24 cellular contexts compared by ENCODE assay signal in the genomic region with DNA sequence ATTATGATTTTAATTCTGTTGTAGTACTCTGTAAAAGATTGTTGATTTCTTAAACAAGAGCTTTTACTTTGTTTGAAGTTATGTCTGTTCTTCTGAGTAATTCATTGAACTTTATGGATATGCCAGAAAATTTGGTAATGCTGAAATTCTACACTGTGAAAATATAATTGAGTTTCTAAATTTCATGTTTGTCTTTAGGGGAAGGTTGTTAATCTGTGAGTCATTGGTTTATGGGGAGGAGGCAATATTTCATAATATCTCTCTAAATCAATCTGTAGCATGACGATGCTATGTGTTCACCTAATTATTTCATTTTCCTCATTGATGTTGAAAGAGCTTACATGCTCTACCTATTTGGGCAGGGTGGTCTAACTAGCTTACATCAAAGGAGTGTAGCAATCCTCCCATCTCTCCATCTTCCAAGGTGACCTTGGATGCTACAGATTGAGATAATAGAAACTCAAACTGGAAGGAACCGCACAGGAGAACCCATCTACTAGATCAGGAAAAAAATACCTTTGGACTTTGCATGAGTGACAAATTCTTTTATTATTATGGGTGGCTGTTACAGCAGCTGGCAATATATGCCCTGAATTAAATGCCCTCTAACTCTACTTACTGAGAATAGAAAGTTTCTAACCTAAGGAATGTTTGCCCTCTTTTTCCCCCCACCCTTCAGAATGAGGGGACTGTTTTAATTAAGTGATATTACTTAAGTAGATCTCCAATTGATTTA. TPM values are rescaled to one million over a fixed set of nuclear protein-coding genes. Genes with fewer than 3 reads are reported as not detected.
DNase-seq lines count a peak whose midpoint lies in the region; ATAC-seq, FAIRE-seq and TF ChIP-seq lines count a peak whose summit lies in the region.
"Had no signal": no experiment of that assay in that cellular context is flagged by ENCODE, and none has a peak within 500 bp of the region (broad histone marks: within the 10 kb centered on the region; RNA-seq: fewer than 3 reads in every experiment).

No MANE protein-coding gene starts in this region.

- H3K27me3 ChIP-seq in bronchial epithelial cell (ENCODE audit: control insufficient read depth, insufficient read depth, low read length): no peaks in the 10 kb centered on the region
- H3K27me3 ChIP-seq: body of pancreas, SJCRH30, thyroid gland had no signal

- H3K36me3 ChIP-seq in bronchial epithelial cell (ENCODE audit: control insufficient read depth, insufficient read depth, low read length): no peaks in the 10 kb centered on the region
- H3K36me3 ChIP-seq: SJCRH30, thyroid gland had no signal

- H3K4me3 ChIP-seq in bronchial epithelial cell (ENCODE audit: low read depth, low read length): no peak overlapping the region
- H3K4me3 ChIP-seq: body of pancreas, SJCRH30, thyroid gland had no signal

- ATAC-seq in GM21723 (IDR thresholded peaks at IDR 0.05; ENCODE audit: unreplicated experiment) (no peak), HG03469 (IDR thresholded peaks at IDR 0.05; ENCODE audit: unreplicated experiment) (no peak)
- ATAC-seq: activated CD8-positive, alpha-beta memory T cell treated with anti-CD3 and anti-CD28 coated beads, Interleukin-2, amount 10 ng/mL, durations not matched to agents 7 days and 5 days; activated naive CD4-positive, alpha-beta T cell treated with anti-CD3 and anti-CD28 coated beads, Interleukin-2, amount 50 U/mL, for 72 hours; body of pancreas; CD8-positive, alpha-beta T cell; natural killer cell had no signal

- peak; percentile 25 for DNase-seq in AG09319 (ENCODE audit: extremely low read depth, low read depth)
- peak; percentile 43 for DNase-seq in LHCN-M2 (ENCODE audit: low read depth)
- peak; percentile 86 for DNase-seq in bronchial epithelial cell (ENCODE audit: low read depth)
- peak; percentile 49 for DNase-seq in iris pigment epithelial cell (ENCODE audit: low read depth)
- DNase-seq in NCI-H446 treated with DMSO at 0.1 percent for 48 hours (lab: John Stamatoyannopoulos, UW): no peak
- DNase-seq in globus pallidus (ENCODE audit: low spot score): no peak
- DNase-seq: activated CD4-positive, alpha-beta T cell treated with anti-CD3 and anti-CD28 coated beads for 48 hours; activated CD8-positive, alpha-beta memory T cell treated with anti-CD3 and anti-CD28 coated beads, Interleukin-2, amount 10 ng/mL, durations not matched to agents 7 days and 5 days; body of pancreas; CD8-positive, alpha-beta T cell; cortex of kidney; DMS79; kidney glomerular epithelial cell; mesendoderm; natural killer cell; NCI-H1694; NCI-H2171 treated with DMSO at 0.1 percent for 48 hours; SJCRH30; stimulated activated CD4-positive, alpha-beta T cell treated with anti-CD3 and anti-CD28 coated beads, Interleukin-2, amount 100 ng/mL, for 24 hours; stimulated activated naive CD4-positive, alpha-beta T cell; thyroid gland had no signal

- TF ChIP-seq CTCF in AG09319 (IDR thresholded peaks at IDR 0.05; ENCODE audit: low read depth, low read length) (no peak), bronchial epithelial cell (IDR thresholded peaks at IDR 0.05; ENCODE audit: insufficient read depth, low read length, severe bottlenecking) (no peak)

- FAIRE-seq in bronchial epithelial cell (lab: Jason Lieb, UNC): no peak

RNA-seq across cellular contexts. Expression of gene SNX13, which starts 8.4 kb away (rescaled TPM):
- total RNA-seq in LHCN-M2 (2014; rRNA removed) (65.8 and 81.9 TPM in 2 replicates), bronchial epithelial cell (30.2 and 32.9 TPM in 2 replicates)
- polyA plus RNA-seq in LHCN-M2 (2012): 8.7 TPM

Comparison
In these comparisons a context has a peak if more than half of its experiments do, and no peak if none do; other contexts are left out.
1. DNase-seq: peak in AG09319 (single experiment), LHCN-M2 (single experiment), bronchial epithelial cell (single experiment) and iris pigment epithelial cell (single experiment); none in NCI-H446 treated with DMSO at 0.1 percent for 48 hours (single experiment) and globus pallidus (single experiment).